13 cellular contexts compared by ENCODE assay signal in the genomic region with DNA sequence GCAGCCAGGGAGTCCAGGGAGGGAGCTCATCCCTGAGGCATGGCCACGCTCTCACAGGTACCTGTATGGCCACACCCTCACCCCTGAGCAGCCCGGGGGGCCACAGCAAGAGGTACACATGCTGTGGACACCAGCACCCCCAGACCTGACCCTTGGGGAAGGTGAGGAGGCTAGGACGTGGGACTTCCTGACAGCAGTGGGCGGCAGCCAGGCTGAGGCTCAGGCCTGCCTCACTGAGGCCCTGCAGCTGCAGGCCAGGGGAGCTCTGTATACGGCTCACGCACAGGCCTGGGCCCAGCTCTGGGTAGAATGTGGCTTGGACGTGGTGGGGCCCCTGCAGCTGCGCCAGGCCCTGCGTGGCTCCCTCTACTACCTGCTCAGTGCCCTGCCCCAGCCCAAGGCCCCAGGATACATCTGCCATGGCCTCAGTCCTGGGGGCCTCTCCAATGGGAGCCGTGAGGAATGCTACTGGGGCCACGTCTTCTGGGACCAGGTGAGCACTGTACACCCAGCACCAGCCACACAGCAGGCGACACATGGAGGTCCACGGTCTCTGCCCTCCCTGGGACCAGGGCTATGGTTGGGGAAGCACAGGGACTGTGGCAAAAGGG. TPM values are rescaled to one million over a fixed set of nuclear protein-coding genes. Genes with fewer than 3 reads are reported as not detected.
DNase-seq lines count a peak whose midpoint lies in the region; ATAC-seq and TF ChIP-seq lines count a peak whose summit lies in the region.
"Had no signal": no experiment of that assay in that cellular context is flagged by ENCODE, and none has a peak within 500 bp of the region (broad histone marks: within the 10 kb centered on the region; RNA-seq: fewer than 3 reads in every experiment).

No MANE protein-coding gene starts in this region.

- H3K4me1 ChIP-seq in effector memory CD4-positive, alpha-beta T cell (ENCODE audit: control insufficient read depth, insufficient read depth, low read length, poor library complexity, severe bottlenecking), result peaks cover 8% of the 10 kb centered on the region
- peaks cover 8 to 30% (median 28%) of the 10 kb centered on the region in 4 donors for H3K4me1 ChIP-seq in esophagus muscularis mucosa
- H3K4me1 ChIP-seq: SJCRH30 had no signal

- peak overlapping the region; percentile 59 for H3K27ac ChIP-seq in CD4-positive, alpha-beta T cell (ENCODE audit: low read depth, low read length)
- peak overlapping the region; percentile 99 for H3K27ac ChIP-seq in KOPT-K1 (ENCODE audit: low read depth, low read length, poor library complexity, severe bottlenecking)
- H3K27ac ChIP-seq in effector memory CD4-positive, alpha-beta T cell (ENCODE audit: insufficient read depth, low read length, poor library complexity, severe bottlenecking), result peak overlapping the region; percentile 28
- no peak overlapping the region for H3K27ac ChIP-seq in esophagus muscularis mucosa (replicated peaks in 1 of 4)
- H3K27ac ChIP-seq: SJCRH30, thoracic aorta had no signal

- in situ Hi-C loops in ACHN (cut with HindIII; ENCODE audit: low pct_ligation_motif_present, low pct_unique_long_range_greater_than_20kb, low sequenced_read_pairs), result no loop called here

- CTCF ChIA-PET in CD4-positive, alpha-beta T cell (lab: Charles Lee), result interaction anchor here (3.2 kb wide), 1 partner anchor 40 kb away, joined by 17 read pairs; no protein-coding TSS in a partner anchor
- CTCF ChIA-PET in HEK293T (lab: Yijun Ruan, JAX), result no interaction called here

- H3K36me3 ChIP-seq in KOPT-K1 (ENCODE audit: insufficient read depth, low read length) (peaks cover 50% of the 10 kb centered on the region), esophagus muscularis mucosa (peaks cover 0 to 32% (median 17%) of the 10 kb centered on the region in 4 donors)
- peaks cover 28% of the 10 kb centered on the region for H3K36me3 ChIP-seq in effector memory CD4-positive, alpha-beta T cell (ENCODE audit: control insufficient read depth, insufficient read depth, low read length)
- H3K36me3 ChIP-seq: SJCRH30 had no signal

- peaks cover 4% of the 10 kb centered on the region for H3K27me3 Mint-ChIP-seq in CD4-positive, alpha-beta T cell
- peaks cover 13% of the 10 kb centered on the region for H3K27me3 Mint-ChIP-seq in neural crest cell (ENCODE audit: low read depth)

- H3K9me3 Mint-ChIP-seq in CD4-positive, alpha-beta T cell, result no peaks in the 10 kb centered on the region
- no peaks in the 10 kb centered on the region for H3K9me3 Mint-ChIP-seq in neural crest cell

- POLR2A ChIA-PET in CD4-positive, alpha-beta T cell (lab: Charles Lee), result interaction anchor here (2.7 to 6.9 kb wide), 5 partner anchors 13 to 84 kb away, joined by 10 to 148 read pairs (median 51); a partner anchor contains a TSS
- POLR2A ChIA-PET in HEK293T (lab: Yijun Ruan, JAX), result interaction anchor here (1.5 kb wide), 1 partner anchor 83 kb away, joined by 3 read pairs; a partner anchor contains a TSS

- peak overlapping the region; percentile 86 for H3K27ac Mint-ChIP-seq in CD4-positive, alpha-beta T cell
- no peak overlapping the region for H3K27ac Mint-ChIP-seq in neural crest cell (ENCODE audit: unreplicated experiment)

- intact Hi-C loops in CD4-positive, alpha-beta T cell (cut with DNase I, micrococcal nuclease), result no loop called here
- intact Hi-C loops in esophagus muscularis mucosa (cut with DNase I), result no loop called here

- TF ChIP-seq CTCF in CD4-positive, alpha-beta T cell (IDR thresholded peaks at IDR 0.05), result no peak
- TF ChIP-seq CTCF in neural crest cell (conservative IDR thresholded peaks at IDR 0.05), result no peak
- TF ChIP-seq CTCF in esophagus muscularis mucosa (IDR thresholded peaks at IDR 0.05), result no peak

- peaks cover 30% of the 10 kb centered on the region for H3K4me1 Mint-ChIP-seq in CD4-positive, alpha-beta T cell (ENCODE audit: low read depth)
- peaks cover 3% of the 10 kb centered on the region for H3K4me1 Mint-ChIP-seq in neural crest cell

- DNase-seq in CD4-positive, alpha-beta T cell, result peak in 2 of 10 experiments; percentile 1 to 33
- DNase-seq in effector memory CD4-positive, alpha-beta T cell, result no peak
- DNase-seq in neural crest cell (ENCODE audit: low read depth, low spot score), result no peak
- DNase-seq in esophagus muscularis mucosa (ENCODE audit: extremely low spot score), result no peak
- no peak for DNase-seq in ACHN
- no peak for DNase-seq in cerebellar cortex (ENCODE audit: low spot score)
- DNase-seq in HEK293T (ENCODE audit: extremely low spot score), result no peak
- DNase-seq: cortex of kidney, NCI-H345, SJCRH30 had no signal

- no peaks in the 10 kb centered on the region for H3K27me3 ChIP-seq in CD4-positive, alpha-beta T cell (ENCODE audit: control insufficient read depth, insufficient read depth, low read length)
- H3K27me3 ChIP-seq in effector memory CD4-positive, alpha-beta T cell (replicated peaks; ENCODE audit: control insufficient read depth, insufficient read depth, low read length, poor library complexity, severe bottlenecking), result no peaks in the 10 kb centered on the region
- H3K27me3 ChIP-seq in esophagus muscularis mucosa, result peaks cover 0 to 20% (median 0%) of the 10 kb centered on the region in 4 donors

- no peak for TF ChIP-seq EP300 in esophagus muscularis mucosa (IDR thresholded peaks at IDR 0.05)

- WGBS in esophagus muscularis mucosa, result 84% methylated on average over 10 of the region's 13 CpGs

- H3K4me3 ChIP-seq in effector memory CD4-positive, alpha-beta T cell (ENCODE audit: insufficient read depth, low read depth, low read length, poor library complexity, severe bottlenecking), result no peak overlapping the region
- H3K4me3 ChIP-seq in esophagus muscularis mucosa, result no peak overlapping the region
- H3K4me3 ChIP-seq: SJCRH30, thoracic aorta had no signal

- no peak for ATAC-seq in CD4-positive, alpha-beta T cell (ENCODE audit: poor library complexity)

- H3K4me3 Mint-ChIP-seq in CD4-positive, alpha-beta T cell, result peak overlapping the region; percentile 89
- peak overlapping the region; percentile 59 for H3K4me3 Mint-ChIP-seq in neural crest cell

- TF ChIP-seq POLR2A in esophagus muscularis mucosa (IDR thresholded peaks at IDR 0.05; ENCODE audit: low read depth), result no peak

- H3K9me3 ChIP-seq in CD4-positive, alpha-beta T cell (ENCODE audit: control insufficient read depth, low read length), result no peaks in the 10 kb centered on the region
- H3K9me3 ChIP-seq in KOPT-K1 (ENCODE audit: insufficient read depth, low read length, poor library complexity, severe bottlenecking) (no peaks in the 10 kb centered on the region), esophagus muscularis mucosa (no peaks in the 10 kb centered on the region)
- no peaks in the 10 kb centered on the region for H3K9me3 ChIP-seq in effector memory CD4-positive, alpha-beta T cell (ENCODE audit: control insufficient read depth, low read length)
- H3K9me3 ChIP-seq: SJCRH30, thoracic aorta had no signal

- H3K36me3 Mint-ChIP-seq in CD4-positive, alpha-beta T cell (ENCODE audit: low read depth), result peaks cover 36% of the 10 kb centered on the region
- no peaks in the 10 kb centered on the region for H3K36me3 Mint-ChIP-seq in neural crest cell (ENCODE audit: low read depth)

TF ChIP-seq in HEK293T, 16 proteins besides CTCF, POLR2A, EP300 and RAD21:
- TF ChIP-seq ZNF384 (IDR thresholded peaks at IDR 0.05), result no peak
- TF ChIP-seq L3MBTL2 (conservative IDR thresholded peaks at IDR 0.05), result no peak
- TF ChIP-seq FOXM1 (IDR thresholded peaks at IDR 0.05; ENCODE audit: borderline replicate concordance), result no peak
- TF ChIP-seq FOXA1 (IDR thresholded peaks at IDR 0.05), result no peak
- TF ChIP-seq LEF1 (IDR thresholded peaks at IDR 0.05; ENCODE audit: borderline replicate concordance), result no peak
- no peak for TF ChIP-seq TARDBP (IDR thresholded peaks at IDR 0.05)
- no peak for TF ChIP-seq SP1 (IDR thresholded peaks at IDR 0.05)
- no peak for TF ChIP-seq BHLHE40 (IDR thresholded peaks at IDR 0.05; ENCODE audit: borderline replicate concordance)
- TF ChIP-seq FOXK2 (IDR thresholded peaks at IDR 0.05), result no peak
- TF ChIP-seq, protein P1, sequence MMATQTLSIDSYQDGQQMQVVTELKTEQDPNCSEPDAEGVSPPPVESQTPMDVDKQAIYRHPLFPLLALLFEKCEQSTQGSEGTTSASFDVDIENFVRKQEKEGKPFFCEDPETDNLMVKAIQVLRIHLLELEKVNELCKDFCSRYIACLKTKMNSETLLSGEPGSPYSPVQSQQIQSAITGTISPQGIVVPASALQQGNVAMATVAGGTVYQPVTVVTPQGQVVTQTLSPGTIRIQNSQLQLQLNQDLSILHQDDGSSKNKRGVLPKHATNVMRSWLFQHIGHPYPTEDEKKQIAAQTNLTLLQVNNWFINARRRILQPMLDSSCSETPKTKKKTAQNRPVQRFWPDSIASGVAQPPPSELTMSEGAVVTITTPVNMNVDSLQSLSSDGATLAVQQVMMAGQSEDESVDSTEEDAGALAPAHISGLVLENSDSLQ (IDR thresholded peaks at IDR 0.05), result no peak
- TF ChIP-seq CTBP1 (IDR thresholded peaks at IDR 0.05; ENCODE audit: borderline replicate concordance), result no peak
- TF ChIP-seq HDGF (IDR thresholded peaks at IDR 0.05; ENCODE audit: borderline replicate concordance), result no peak
- no peak for TF ChIP-seq SUZ12 (IDR thresholded peaks at IDR 0.05)
- no peak for TF ChIP-seq ARNT (IDR thresholded peaks at IDR 0.05)
- no peak for TF ChIP-seq ELF4 (IDR thresholded peaks at IDR 0.05)
- TF ChIP-seq NFRKB (IDR thresholded peaks at IDR 0.05), result no peak
TF ChIP-seq in HEK293T: peak in this region for 0.

RNA-seq across cellular contexts. Expression of a gene that starts 1.8 kb away (rescaled TPM):
- 100 to 1,000 TPM; 670 to 671 TPM for total RNA-seq in CD4-positive, alpha-beta T cell
- 23.2 and 25.1 TPM in 2 replicates for total RNA-seq in neural crest cell
- 10 to 100 TPM; 13.3 to 23.7 (median 18.8) TPM for total RNA-seq in esophagus muscularis mucosa

RNA-seq across cellular contexts. Expression of a gene that starts 8.6 kb away (rescaled TPM):
- not detected for total RNA-seq in CD4-positive, alpha-beta T cell
- total RNA-seq in neural crest cell (not detected in 2 replicates), esophagus muscularis mucosa (not detected)
- total RNA-seq: mononuclear cell, SJCRH30, thoracic aorta had no signal

RNA-seq across cellular contexts. Expression of a gene that starts 12.5 kb away (rescaled TPM):
- 10 to 100 TPM; 14.4 to 14.7 TPM for total RNA-seq in CD4-positive, alpha-beta T cell
- total RNA-seq in neural crest cell, result not detected in 2 replicates
- 1 to 10 TPM in 1 of 4 donors, under 1 TPM in 2, not detected in 1; 0.13 to 2.2 (median 0.42) TPM for total RNA-seq in esophagus muscularis mucosa
- total RNA-seq: SJCRH30 had no signal

RNA-seq across cellular contexts. Expression of a gene that starts 16.9 kb away (rescaled TPM):
- total RNA-seq in CD4-positive, alpha-beta T cell, result 100 to 1,000 TPM; 364 to 383 TPM
- 55.0 and 67.2 TPM in 2 replicates for total RNA-seq in neural crest cell
- 100 to 1,000 TPM in 3 of 4 donors, 10 to 100 TPM in 1; 92.2 to 235 (median 194) TPM for total RNA-seq in esophagus muscularis mucosa

RNA-seq across cellular contexts. Expression of a gene that starts 23.1 kb away (rescaled TPM):
- total RNA-seq in CD4-positive, alpha-beta T cell, result 100 to 1,000 TPM; 286 to 306 TPM
- total RNA-seq in neural crest cell (2.0 and 2.3 TPM in 2 replicates), esophagus muscularis mucosa (100 to 1,000 TPM in 3 of 4 donors, 10 to 100 TPM in 1; 60.6 to 197 (median 171) TPM)

Comparison
In these comparisons a context has a peak if more than half of its experiments do, and no peak if none do; other contexts are left out.
1. H3K27ac ChIP-seq: peak in CD4-positive, alpha-beta T cell (single experiment), KOPT-K1 (single experiment) and effector memory CD4-positive, alpha-beta T cell (single experiment); none in esophagus muscularis mucosa (0 of 4).
2. RNA of a gene that starts 1.8 kb away (total RNA-seq): 670 to 671 TPM in CD4-positive, alpha-beta T cell; 23.2 to 25.1 TPM in neural crest cell and 13.3 to 23.7 TPM in esophagus muscularis mucosa; every median in the first group is over 10 times any median in the second.
3. RNA of a gene that starts 12.5 kb away (total RNA-seq): 14.4 to 14.7 TPM in CD4-positive, alpha-beta T cell; 0.13 to 2.2 TPM in esophagus muscularis mucosa and not detected in neural crest cell; every median in the first group is over 4 times any median in the second.